In the genomic region with DNA sequence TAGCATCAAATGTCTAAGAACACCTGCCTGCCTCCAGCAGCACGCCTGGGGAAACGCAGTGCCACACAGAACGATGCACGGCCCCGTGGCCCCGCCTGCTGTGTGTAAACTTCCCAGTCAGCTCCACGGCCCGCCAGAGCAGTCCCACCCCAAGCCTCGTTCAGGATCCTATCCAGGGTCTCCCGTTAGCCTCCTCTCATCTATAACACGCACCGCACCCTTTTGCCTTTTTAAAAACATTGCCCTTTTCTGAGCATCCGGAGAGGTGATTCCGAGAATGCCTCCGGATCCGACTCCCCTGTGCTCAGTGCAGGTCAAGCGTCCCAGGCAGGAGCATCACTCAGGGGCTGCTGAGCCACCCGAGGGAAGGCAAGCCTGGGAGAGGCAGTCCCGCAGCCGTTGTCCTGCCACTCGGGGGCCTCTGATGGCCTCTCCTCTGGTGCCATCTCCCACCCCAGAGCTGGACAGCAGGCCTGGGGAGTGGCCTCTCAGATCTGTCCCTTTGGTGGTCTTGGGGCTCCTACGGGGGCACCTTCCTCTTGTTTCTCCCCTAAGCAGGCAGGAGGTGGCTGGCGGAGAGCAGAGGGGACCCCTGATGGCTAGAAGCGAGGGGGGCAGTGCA, we compare ENCODE assay signal across 1 cellular context.
TF ChIP-seq lines count a peak whose summit lies in the region.

No MANE protein-coding gene starts in this region.

TF ChIP-seq in H1, 55 proteins besides CTCF, POLR2A, EP300 and RAD21 (continued from another document):
- TF ChIP-seq BCL11A (IDR thresholded peaks at IDR 0.05; ENCODE audit: low read depth in 2 of 2, low read length in 2 of 2) (no peak), RBBP5 (IDR thresholded peaks at IDR 0.05; ENCODE audit: borderline replicate concordance, low read depth, low read length) (no peak), SUZ12 (IDR thresholded peaks at IDR 0.05; ENCODE audit: low read length) (no peak), YY1 (IDR thresholded peaks at IDR 0.05; ENCODE audit: low read depth, low read length) (no peak), RFX5 (IDR thresholded peaks at IDR 0.05; ENCODE audit: borderline replicate concordance, low read depth, low read length) (no peak), SP1 (IDR thresholded peaks at IDR 0.05; ENCODE audit: low read depth, low read length) (no peak), SP4 (IDR thresholded peaks at IDR 0.05; ENCODE audit: low read length) (no peak)
- TF ChIP-seq, protein P1, sequence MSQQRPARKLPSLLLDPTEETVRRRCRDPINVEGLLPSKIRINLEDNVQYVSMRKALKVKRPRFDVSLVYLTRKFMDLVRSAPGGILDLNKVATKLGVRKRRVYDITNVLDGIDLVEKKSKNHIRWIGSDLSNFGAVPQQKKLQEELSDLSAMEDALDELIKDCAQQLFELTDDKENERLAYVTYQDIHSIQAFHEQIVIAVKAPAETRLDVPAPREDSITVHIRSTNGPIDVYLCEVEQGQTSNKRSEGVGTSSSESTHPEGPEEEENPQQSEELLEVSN (IDR thresholded peaks at IDR 0.05), result no peak
